In genomic region chr3:177300842-177301241, GRCh38 we compare ENCODE assay signal across 12 cellular contexts.
DNase-seq lines count a peak whose midpoint lies in the region; ATAC-seq and TF ChIP-seq lines count a peak whose summit lies in the region.
"Had no signal": no experiment of that assay in that cellular context is flagged by ENCODE, and none has a peak within 500 bp of the region (broad histone marks: within the 10 kb centered on the region; RNA-seq: fewer than 3 reads in every experiment).

No MANE protein-coding gene starts in this region.

- WGBS in stomach, 5 donors, result 29 to 62% (median 57%) methylated on average over 2 of the region's 2 CpGs

- peak; percentile 17 for DNase-seq in glomerular visceral epithelial cell (ENCODE audit: extremely low spot score)
- DNase-seq in stomach, result no peak
- no peak for DNase-seq in stimulated activated naive CD8-positive, alpha-beta T cell treated with anti-CD3 and anti-CD28 coated beads, Interleukin-15, Interleukin-2, amounts not matched to agents 100 U/mL and 50 U/mL, for 24 hours
- no peak for DNase-seq in effector CD4-positive, alpha-beta T cell
- no peak for DNase-seq in amniotic stem cell (lab: John Stamatoyannopoulos, UW)
- DNase-seq: activated naive CD8-positive, alpha-beta T cell treated with anti-CD3 and anti-CD28 coated beads, Interleukin-2, amount 10 ng/mL, durations not matched to agents 7 days and 5 days; CD4-positive, alpha-beta memory T cell; NCI-H1048; NCI-H345; WERI-Rb-1 had no signal

- TF ChIP-seq EP300 in stomach (IDR thresholded peaks at IDR 0.05), result no peak

- TF ChIP-seq CTCF in stomach (IDR thresholded peaks at IDR 0.05), result no peak

- no peak overlapping the region for H3K4me3 ChIP-seq in stomach

- ATAC-seq in GM19372 (IDR thresholded peaks at IDR 0.05; ENCODE audit: low read depth, unreplicated experiment) (peak; percentile 43), HG02973 (IDR thresholded peaks at IDR 0.05; ENCODE audit: unreplicated experiment) (peak; percentile 38)
- no peak for ATAC-seq in stimulated activated naive CD8-positive, alpha-beta T cell treated with anti-CD3 and anti-CD28 coated beads, Interleukin-15, Interleukin-2, amounts not matched to agents 100 U/mL and 50 U/mL, for 24 hours

- no peaks in the 10 kb centered on the region for H3K36me3 ChIP-seq in stomach
- H3K36me3 ChIP-seq: WERI-Rb-1 had no signal

- peak overlapping the region; percentile 40 to 77 (median 73) for H3K27ac ChIP-seq in stomach
- H3K27ac ChIP-seq: WERI-Rb-1 had no signal

- no peaks in the 10 kb centered on the region for H3K27me3 ChIP-seq in stomach

- intact Hi-C loops in stomach (cut with DNase I; ENCODE audit: low total_unique reads), result no loop called here

- H3K9me3 ChIP-seq in stomach, result no peaks in the 10 kb centered on the region

- peaks cover 7 to 21% (median 15%) of the 10 kb centered on the region in 4 donors for H3K4me1 ChIP-seq in stomach

- TF ChIP-seq POLR2A in stomach (IDR thresholded peaks at IDR 0.05), result no peak
